26 cellular contexts compared by ENCODE assay signal in genomic region chr12:96878704-96879103, GRCh38. TPM values are rescaled to one million over a fixed set of nuclear protein-coding genes. Genes with fewer than 3 reads are reported as not detected.
DNase-seq lines count a peak whose midpoint lies in the region; ATAC-seq, FAIRE-seq and TF ChIP-seq lines count a peak whose summit lies in the region.
"Had no signal": no experiment of that assay in that cellular context is flagged by ENCODE, and none has a peak within 500 bp of the region (broad histone marks: within the 10 kb centered on the region; RNA-seq: fewer than 3 reads in every experiment).

No MANE protein-coding gene starts in this region.

- no peaks in the 10 kb centered on the region for H3K9me3 Mint-ChIP-seq in astrocyte (ENCODE audit: unreplicated experiment)
- no peaks in the 10 kb centered on the region for H3K9me3 Mint-ChIP-seq in activated naive CD8-positive, alpha-beta T cell treated with anti-CD3 and anti-CD28 coated beads, Interleukin-2, amount 50 U/mL, for 24 hours
- H3K9me3 Mint-ChIP-seq: CD8-positive, alpha-beta T cell; stimulated activated naive CD8-positive, alpha-beta T cell treated with anti-CD3 and anti-CD28 coated beads, Interleukin-15, Interleukin-2, amounts not matched to agents 100 ng/mL and 50 ng/mL, for 24 hours; T-cell; type B pancreatic cell had no signal

- H3K4me1 Mint-ChIP-seq in astrocyte (ENCODE audit: low read depth, unreplicated experiment): peaks cover 26% of the 10 kb centered on the region
- no peaks in the 10 kb centered on the region for H3K4me1 Mint-ChIP-seq in activated naive CD8-positive, alpha-beta T cell treated with anti-CD3 and anti-CD28 coated beads, Interleukin-2, amount 50 U/mL, for 24 hours
- H3K4me1 Mint-ChIP-seq: T-cell had no signal

- no peak for TF ChIP-seq CTCF in astrocyte (IDR thresholded peaks at IDR 0.05; ENCODE audit: insufficient read depth, low read depth, low read length)

- peaks cover 34% of the 10 kb centered on the region for H3K4me1 ChIP-seq in astrocyte (ENCODE audit: insufficient read depth, low read length)
- H3K4me1 ChIP-seq: A549, parathyroid adenoma had no signal

- peak overlapping the region; percentile 71 for H3K4me2 ChIP-seq in astrocyte (ENCODE audit: low read length)
- H3K4me2 ChIP-seq: A549 had no signal

- peak overlapping the region; percentile 66 for H3K27ac ChIP-seq in astrocyte (ENCODE audit: low read depth, low read length)
- H3K27ac ChIP-seq: A549, parathyroid adenoma, RWPE1 had no signal

- no peaks in the 10 kb centered on the region for H3K36me3 Mint-ChIP-seq in astrocyte (ENCODE audit: low read depth, unreplicated experiment)
- H3K36me3 Mint-ChIP-seq in activated naive CD8-positive, alpha-beta T cell treated with anti-CD3 and anti-CD28 coated beads, Interleukin-2, amount 50 U/mL, for 24 hours (ENCODE audit: low read depth): no peaks in the 10 kb centered on the region
- H3K36me3 Mint-ChIP-seq: CD8-positive, alpha-beta T cell; T-cell; type B pancreatic cell had no signal

- H4K20me1 ChIP-seq in astrocyte (ENCODE audit: insufficient read depth, low read length): no peaks in the 10 kb centered on the region

- peak; percentile 97 for FAIRE-seq in astrocyte (lab: Jason Lieb, UNC)
- FAIRE-seq: A549 had no signal

- peak overlapping the region; percentile 89 for H3K27ac Mint-ChIP-seq in astrocyte (ENCODE audit: unreplicated experiment)
- H3K27ac Mint-ChIP-seq in activated naive CD8-positive, alpha-beta T cell treated with anti-CD3 and anti-CD28 coated beads, Interleukin-2, amount 50 U/mL, for 24 hours: no peak overlapping the region
- H3K27ac Mint-ChIP-seq: CD8-positive, alpha-beta T cell; endodermal cell; stimulated activated naive CD8-positive, alpha-beta T cell treated with anti-CD3 and anti-CD28 coated beads, Interleukin-15, Interleukin-2, amounts not matched to agents 100 ng/mL and 50 ng/mL, for 24 hours; T-cell; type B pancreatic cell had no signal

- no peaks in the 10 kb centered on the region for H3K79me2 ChIP-seq in astrocyte (ENCODE audit: insufficient read depth, low read length)
- H3K79me2 ChIP-seq: parathyroid adenoma had no signal

- H3K4me3 Mint-ChIP-seq in astrocyte (ENCODE audit: unreplicated experiment): no peak overlapping the region
- no peak overlapping the region for H3K4me3 Mint-ChIP-seq in activated naive CD8-positive, alpha-beta T cell treated with anti-CD3 and anti-CD28 coated beads, Interleukin-2, amount 50 U/mL, for 24 hours
- H3K4me3 Mint-ChIP-seq: CD8-positive, alpha-beta T cell; endodermal cell; stimulated activated naive CD8-positive, alpha-beta T cell treated with anti-CD3 and anti-CD28 coated beads, Interleukin-15, Interleukin-2, amounts not matched to agents 100 ng/mL and 50 ng/mL, for 24 hours; T-cell; type B pancreatic cell had no signal

- no peaks in the 10 kb centered on the region for H3K27me3 ChIP-seq in astrocyte (ENCODE audit: insufficient read depth, low read length)

- H3K4me3 ChIP-seq in astrocyte (ENCODE audit: insufficient read depth, low read depth, low read length): peak overlapping the region; percentile 9
- H3K4me3 ChIP-seq: A549 had no signal

- DNase-seq in AG08395 (ENCODE audit: low spot score) (peak; percentile 41), HT1080 (ENCODE audit: low read depth) (peak; percentile 50), astrocyte (ENCODE audit: low read depth) (peak; percentile 96), kidney glomerular epithelial cell (lab: John Stamatoyannopoulos, UW) (peak; percentile 13), SW 1271 (lab: John Stamatoyannopoulos, UW) (no peak), hippocampal formation (lab: John Stamatoyannopoulos, UW) (no peak)
- DNase-seq in activated naive CD8-positive, alpha-beta T cell treated with anti-CD3 and anti-CD28 coated beads, Interleukin-2, amount 50 U/mL, for 24 hours: no peak
- DNase-seq: activated CD4-positive, alpha-beta T cell treated with anti-CD3 and anti-CD28 coated beads for 4 hours; activated effector memory CD4-positive, alpha-beta T cell treated with anti-CD3 and anti-CD28 coated beads, Interleukin-2, amount 50 U/mL, for 16 hours; amygdala; CD8-positive, alpha-beta T cell; endodermal cell; hypothalamus; KG1; mammary epithelial cell; NCI-H1092; NCI-H2029; stimulated activated CD4-positive, alpha-beta T cell treated with anti-CD3 and anti-CD28 coated beads, Interleukin-2, amount 100 ng/mL, for 24 hours; T-cell had no signal

- H3K9ac ChIP-seq in astrocyte (ENCODE audit: low read length): peak overlapping the region; percentile 65
- H3K9ac ChIP-seq: parathyroid adenoma had no signal

- H2AFZ ChIP-seq in astrocyte (ENCODE audit: low read depth, low read length): peak overlapping the region; percentile 25
- H2AFZ ChIP-seq: parathyroid adenoma had no signal

- H3K9me3 ChIP-seq in astrocyte (ENCODE audit: insufficient read depth, low read depth, low read length): no peaks in the 10 kb centered on the region
- H3K9me3 ChIP-seq: A549 had no signal

- no peaks in the 10 kb centered on the region for H3K27me3 Mint-ChIP-seq in astrocyte (ENCODE audit: low read depth, unreplicated experiment)
- H3K27me3 Mint-ChIP-seq in activated naive CD8-positive, alpha-beta T cell treated with anti-CD3 and anti-CD28 coated beads, Interleukin-2, amount 50 U/mL, for 24 hours: peaks cover 10% of the 10 kb centered on the region

- ATAC-seq in HG03175 (IDR thresholded peaks at IDR 0.05; ENCODE audit: unreplicated experiment): no peak
- no peak for ATAC-seq in activated naive CD8-positive, alpha-beta T cell treated with anti-CD3 and anti-CD28 coated beads, Interleukin-2, amount 50 U/mL, for 24 hours
- ATAC-seq: A549; CD8-positive, alpha-beta T cell; sciatic nerve; T-cell had no signal

- H3K36me3 ChIP-seq in astrocyte (ENCODE audit: insufficient read depth, low read length): no peaks in the 10 kb centered on the region

RNA-seq across cellular contexts. Expression of gene NEDD1, which starts 28.4 kb away (rescaled TPM):
- 30.1 and 31.0 TPM in 2 replicates for total RNA-seq in HT1080 (2014; rRNA removed; shearing (Covaris generic))
- polyA plus RNA-seq in HT1080 (2015; cell fraction: cytosol; rRNA removed): 16.6 and 20.4 TPM in 2 replicates
- 19.4 and 26.0 TPM in 2 replicates for polyA plus RNA-seq in HT1080 (2015; cell fraction: nucleus; rRNA removed)
- total RNA-seq in astrocyte: 30.0 and 31.3 TPM in 2 replicates

Comparison
In these comparisons a context has a peak if more than half of its experiments do, and no peak if none do; other contexts are left out.
1. DNase-seq: peak in AG08395 (single experiment), HT1080 (single experiment), astrocyte (single experiment) and kidney glomerular epithelial cell (single experiment); none in SW 1271 (0 of 2), activated naive CD8-positive, alpha-beta T cell treated with anti-CD3 and anti-CD28 coated beads, Interleukin-2, amount 50 U/mL, for 24 hours (single experiment) and hippocampal formation (0 of 2).